In genomic region chr5:90621848-90622247, GRCh38 we compare ENCODE assay signal across 26 cellular contexts.
"Had no signal": no experiment of that assay in that cellular context is flagged by ENCODE, and none has a peak within 500 bp of the region (broad histone marks: within the 10 kb centered on the region; RNA-seq: fewer than 3 reads in every experiment).

No MANE protein-coding gene starts in this region.

- H3K27ac Mint-ChIP-seq: dendritic cell treated with granulocyte-macrophage colony-stimulating factor and Interleukin-4, amounts not matched to agents 40 ng/mL and 50 ng/mL, for 4 days; mesothelial cell of epicardium; naive B cell; natural killer cell treated with Interleukin-12 subunit alpha and Interleukin-12 subunit beta and Interleukin-15 and Interleukin-18, amount 100 ng/mL, for 72 hours had no signal

- ATAC-seq: esophagus mucosa; gastrocnemius medialis; left ventricle myocardium superior; lower lobe of right lung; mucosa of descending colon; natural killer cell treated with Interleukin-12 subunit alpha and Interleukin-12 subunit beta and Interleukin-15 and Interleukin-18, amount 100 ng/mL, for 72 hours; sciatic nerve had no signal

- H3K9me3 ChIP-seq: gastrocnemius medialis, lower lobe of right lung, mucosa of descending colon, prostate gland, right atrium auricular region, stomach, thyroid gland had no signal

- H3K4me3 ChIP-seq: gastrocnemius medialis, lower lobe of right lung, mucosa of descending colon, prostate gland, right atrium auricular region, smooth muscle cell, stomach, thyroid gland had no signal

- H3K36me3 Mint-ChIP-seq: naive B cell; natural killer cell treated with Interleukin-12 subunit alpha and Interleukin-12 subunit beta and Interleukin-15 and Interleukin-18, amount 100 ng/mL, for 72 hours had no signal

- H3K4me1 Mint-ChIP-seq: mesothelial cell of epicardium, naive B cell had no signal

- H3K27me3 ChIP-seq: gastrocnemius medialis, right atrium auricular region, stomach, thyroid gland had no signal

- H3K4me3 Mint-ChIP-seq: dendritic cell treated with granulocyte-macrophage colony-stimulating factor and Interleukin-4, amounts not matched to agents 40 ng/mL and 50 ng/mL, for 4 days; mesothelial cell of epicardium; naive B cell; natural killer cell treated with Interleukin-12 subunit alpha and Interleukin-12 subunit beta and Interleukin-15 and Interleukin-18, amount 100 ng/mL, for 72 hours had no signal

- H3K36me3 ChIP-seq: gastrocnemius medialis, prostate gland, right atrium auricular region, stomach, thyroid gland had no signal

- DNase-seq: effector memory CD4-positive, alpha-beta T cell; foreskin fibroblast; gastrocnemius medialis; head of caudate nucleus; left ventricle myocardium superior; lower lobe of right lung; mucosa of descending colon; naive B cell; nucleus accumbens; stimulated activated CD4-positive, alpha-beta T cell treated with anti-CD3 and anti-CD28 coated beads, Interleukin-12 subunit alpha, Interleukin-12 subunit beta, amount 100 ng/mL, for 4 hours; stimulated activated CD4-positive, alpha-beta T cell treated with anti-CD3 and anti-CD28 coated beads, Interleukin-1b, Interleukin-23, amount 100 ng/mL, for 48 hours; stimulated activated CD4-positive, alpha-beta T cell treated with anti-CD3 and anti-CD28 coated beads, Interleukin-4, amount 100 ng/mL, for 1 hour; stimulated activated CD8-positive, alpha-beta memory T cell treated with anti-CD3 and anti-CD28 coated beads, Interleukin-4, amount 100 ng/mL, for 48 hours; stimulated activated naive CD4-positive, alpha-beta T cell treated with Interleukin-2 at 50 U/mL for 16 hours; stomach; thyroid gland; trophoblast cell had no signal

- H3K9me3 Mint-ChIP-seq: dendritic cell treated with granulocyte-macrophage colony-stimulating factor and Interleukin-4, amounts not matched to agents 40 ng/mL and 50 ng/mL, for 4 days; mesothelial cell of epicardium; natural killer cell treated with Interleukin-12 subunit alpha and Interleukin-12 subunit beta and Interleukin-15 and Interleukin-18, amount 100 ng/mL, for 72 hours had no signal

- H3K27me3 Mint-ChIP-seq: dendritic cell treated with granulocyte-macrophage colony-stimulating factor and Interleukin-4, amounts not matched to agents 40 ng/mL and 50 ng/mL, for 4 days; naive B cell; natural killer cell treated with Interleukin-12 subunit alpha and Interleukin-12 subunit beta and Interleukin-15 and Interleukin-18, amount 100 ng/mL, for 72 hours had no signal

- H3K4me1 ChIP-seq: gastrocnemius medialis, lower lobe of right lung, prostate gland, right atrium auricular region, stomach, thyroid gland had no signal

- H3K27ac ChIP-seq: epithelial cell of prostate, gastrocnemius medialis, lower lobe of right lung, prostate gland, right atrium auricular region, stomach, thyroid gland had no signal
